10 cellular contexts compared by ENCODE assay signal in the genomic region with DNA sequence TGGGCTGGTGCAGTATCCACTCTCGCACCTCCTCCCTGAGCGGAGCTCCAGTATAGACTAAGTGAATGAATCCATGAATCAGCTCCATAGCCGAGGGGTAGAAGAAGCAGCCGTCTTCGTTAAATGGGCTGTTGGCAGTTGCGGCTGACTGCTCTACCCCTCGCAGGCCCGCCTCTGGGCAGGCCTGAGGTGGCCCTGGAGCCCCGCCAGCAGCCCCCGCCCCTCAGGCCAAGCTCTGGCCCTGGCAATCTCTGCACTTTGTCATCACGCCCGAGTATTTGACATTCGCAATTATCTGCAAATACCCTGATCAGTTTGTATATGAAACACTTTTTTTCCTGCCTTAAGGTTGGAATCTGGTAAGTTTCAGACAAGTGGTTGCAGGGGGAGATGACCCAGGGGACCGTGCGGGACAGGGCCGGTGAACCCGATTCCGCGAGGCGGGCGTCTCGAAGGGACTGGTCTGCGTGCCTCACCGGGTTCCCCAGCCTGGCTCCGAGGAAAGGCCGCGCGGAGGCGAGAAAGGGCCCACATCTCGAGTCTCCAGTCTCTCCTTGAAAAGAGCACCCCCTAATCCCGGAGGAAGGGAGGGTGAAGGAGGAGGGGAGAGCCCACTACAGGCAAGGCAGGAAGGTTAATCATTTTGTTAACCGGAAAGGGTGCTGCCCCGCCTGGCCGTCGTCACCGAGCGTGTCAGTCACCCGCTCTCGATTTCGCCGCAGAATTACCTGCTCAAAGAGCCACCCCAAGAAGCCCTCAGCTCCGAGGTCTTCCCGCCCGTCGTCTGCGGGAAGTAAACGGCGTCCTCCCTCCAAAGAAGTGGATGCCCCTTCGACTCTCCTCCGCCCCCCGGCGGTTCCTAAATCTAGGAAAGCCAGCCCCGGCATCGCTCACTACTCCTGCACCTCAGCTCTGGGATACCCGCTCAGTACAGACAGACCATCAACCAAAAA. TPM values are rescaled to one million over a fixed set of nuclear protein-coding genes. Genes with fewer than 3 reads are reported as not detected.
A peak's percentile ranks its signal among the peaks of the same experiment; 100 is the strongest.
DNase-seq lines count a peak whose midpoint lies in the region; ATAC-seq, FAIRE-seq and TF ChIP-seq lines count a peak whose summit lies in the region.
"Had no signal": no experiment of that assay in that cellular context is flagged by ENCODE, and none has a peak within 500 bp of the region (broad histone marks: within the 10 kb centered on the region; RNA-seq: fewer than 3 reads in every experiment).

No MANE protein-coding gene starts in this region.

- H2AFZ ChIP-seq in H1 (ENCODE audit: low read length), result peak overlapping the region; percentile 54; the same call in 1 of the 2 replicates

- peak overlapping the region; percentile 63; the same call in 1 of the 2 replicates for H2BK12ac ChIP-seq in H1 (ENCODE audit: low read depth, low read length)

- no peak for TF ChIP-seq POLR2A in H1 (IDR thresholded peaks at IDR 0.05; ENCODE audit: control extremely low read depth in 1 of 2, low read depth in 2 of 2, low read length in 2 of 2)

- no peak for TF ChIP-seq CTCF in CD4-positive, alpha-beta T cell (IDR thresholded peaks at IDR 0.05)
- TF ChIP-seq CTCF in H1 (IDR thresholded peaks at IDR 0.05; ENCODE audit: control extremely low read depth in 1 of 3, insufficient read depth in 1 of 3, low read depth in 1 of 3, low read length in 3 of 3), result peak in 2 of 3 experiments; percentile 26 to 31; a peak in 2 of 4 replicates

- no peak overlapping the region for H3K56ac ChIP-seq in H1 (replicated peaks; ENCODE audit: insufficient read length, low read depth, low read length)

- WGBS in HUES64, result 3% methylated on average over 54 of the region's 55 CpGs
- WGBS in H1 (ENCODE audit: extremely low coverage in 1 of 2, insufficient coverage in 1 of 2, insufficient read length in 1 of 2, insufficient replicate concordance in 2 of 2, low coverage in 1 of 2, low lambda C conversion rate in 2 of 2, missing lambda C conversion rate in 1 of 2), 2 experiments, result 3% methylated on average over 54 of the region's 55 CpGs; no CpG with 5 or more reads in 1 of the 2 experiments

- intact Hi-C loops in CD4-positive, alpha-beta T cell (cut with DNase I, micrococcal nuclease), result loop anchor here in 1 of 2 experiments (10.0 kb wide), 2 partner anchors 1674 to 1764 kb away; partner anchors contain the start of gene MARS2

- H2BK15ac ChIP-seq in H1 (ENCODE audit: low read length), result no peak overlapping the region

- peak overlapping the region; percentile 87 to 92 for H3K4me2 ChIP-seq in H1 (ENCODE audit: insufficient read depth in 1 of 2, low read depth in 2 of 2, low read length in 2 of 2)

- H4K91ac ChIP-seq in H1 (replicated peaks; ENCODE audit: insufficient read length, low read length), result no peak overlapping the region

- no peaks in the 10 kb centered on the region for H3K9me3 Mint-ChIP-seq in CD4-positive, alpha-beta T cell

- peaks cover 97% of the 10 kb centered on the region for H3K27me3 Mint-ChIP-seq in CD4-positive, alpha-beta T cell

- H3K36me3 Mint-ChIP-seq in CD4-positive, alpha-beta T cell (ENCODE audit: low read depth), result no peaks in the 10 kb centered on the region

- peaks cover 4 to 5% of the 10 kb centered on the region in 2 experiments for H4K20me1 ChIP-seq in H1 (replicated peaks in 1 of 2; ENCODE audit: control insufficient read depth in 1 of 2, insufficient read depth in 2 of 2, low read length in 2 of 2)

- H4K5ac ChIP-seq in H1 (ENCODE audit: insufficient read length, low read depth, low read length), result no peak overlapping the region

- H2AK5ac ChIP-seq in H1 (ENCODE audit: low read depth, low read length), result no peak overlapping the region

- no peak for ATAC-seq in CD4-positive, alpha-beta T cell (ENCODE audit: poor library complexity)

- H3K4ac ChIP-seq in H1 (replicated peaks; ENCODE audit: insufficient read length, low read depth, low read length), result no peak overlapping the region

- peaks cover 97% of the 10 kb centered on the region for H3K27me3 ChIP-seq in CD4-positive, alpha-beta T cell (ENCODE audit: control insufficient read depth, insufficient read depth, low read length)
- H3K27me3 ChIP-seq in HUES64 (ENCODE audit: insufficient read depth, low read length) (peaks cover 99% of the 10 kb centered on the region), H1 (replicated peaks in 1 of 4; ENCODE audit: control insufficient read depth in 3 of 4, extremely low read depth in 1 of 4, insufficient read depth in 3 of 4, low read length in 3 of 4) (peaks cover 68 to 88% (median 82%) of the 10 kb centered on the region in 4 experiments), mucosa of rectum (ENCODE audit: control insufficient read depth in 2 of 2, insufficient read depth in 2 of 2, low read length in 2 of 2) (peaks cover 33 to 39% of the 10 kb centered on the region in 2 donors)

- H3K4me3 ChIP-seq in HUES64 (ENCODE audit: low read length), result peak overlapping the region; percentile 48
- peak overlapping the region; percentile 33 to 60 (median 44) for H3K4me3 ChIP-seq in H1 (ENCODE audit: extremely low read depth in 1 of 4, insufficient read depth in 2 of 4, low read depth in 3 of 4, low read length in 4 of 4)
- H3K4me3 ChIP-seq in mucosa of rectum (ENCODE audit: low read length in 2 of 2), result peak overlapping the region; percentile 69 to 79

- no peaks in the 10 kb centered on the region for H3K79me1 ChIP-seq in H1 (ENCODE audit: low read depth, low read length)

- no peak overlapping the region for H3K9ac ChIP-seq in HUES64 (ENCODE audit: low read depth, low read length)
- no peak overlapping the region for H3K9ac ChIP-seq in H1 (replicated peaks in 1 of 4; ENCODE audit: extremely low read depth in 1 of 4, low read depth in 3 of 4, low read length in 3 of 4)
- H3K9ac ChIP-seq in mucosa of rectum (ENCODE audit: low read depth in 1 of 2, low read length in 2 of 2), result peak overlapping the region; percentile 88 to 95

- no peak for TF ChIP-seq EP300 in H1 (IDR thresholded peaks at IDR 0.05; ENCODE audit: borderline replicate concordance in 1 of 2, low read depth in 2 of 2, low read length in 2 of 2)

- POLR2A ChIA-PET in CD4-positive, alpha-beta T cell (lab: Charles Lee), result interaction anchor here (1.0 kb wide), 1 partner anchor 10 kb away, joined by 3 read pairs; no protein-coding TSS in a partner anchor
- POLR2A ChIA-PET in H1 (lab: Charles Lee; ENCODE audit: partially characterized antibody), result interaction anchor here (5.9 kb wide), 1 partner anchor 10 kb away, joined by 32 read pairs; the partner anchor contains the start of gene SATB2

- CTCF ChIA-PET in CD4-positive, alpha-beta T cell (lab: Charles Lee), result no interaction called here
- CTCF ChIA-PET in H1 (lab: Charles Lee; ENCODE audit: partially characterized antibody), result interaction anchor here (0.8 to 12.1 kb wide), 11 partner anchors 10 to 1154 kb away, joined by 3 to 298 read pairs (median 4); no protein-coding TSS in a partner anchor

- TF ChIP-seq RAD21 in H1 (IDR thresholded peaks at IDR 0.05 in 1 of 2, conservative IDR thresholded peaks at IDR 0.05 in 1 of 2; ENCODE audit: low read depth in 2 of 2, low read length in 2 of 2), result peak; percentile 14 to 31; a peak in 2 of 4 replicates

- H2BK120ac ChIP-seq in H1 (replicated peaks; ENCODE audit: low read depth, low read length), result no peak overlapping the region

- H3K36me3 ChIP-seq in HUES64 (ENCODE audit: insufficient read depth, low read length), result no peaks in the 10 kb centered on the region
- peaks cover 0 to 5% (median 0%) of the 10 kb centered on the region in 4 experiments; a peak in 1 of 8 replicates for H3K36me3 ChIP-seq in H1 (ENCODE audit: control insufficient read depth in 2 of 4, insufficient read depth in 4 of 4, low read length in 3 of 4)
- no peaks in the 10 kb centered on the region for H3K36me3 ChIP-seq in mucosa of rectum (ENCODE audit: control insufficient read depth in 2 of 2, insufficient read depth in 2 of 2, low read length in 2 of 2)

- peaks cover 8% of the 10 kb centered on the region for H3K9me3 ChIP-seq in CD4-positive, alpha-beta T cell (ENCODE audit: control insufficient read depth, low read length)
- H3K9me3 ChIP-seq in HUES64 (ENCODE audit: insufficient read depth, low read depth, low read length), result no peaks in the 10 kb centered on the region
- H3K9me3 ChIP-seq in H1 (ENCODE audit: insufficient read depth in 2 of 2, low read depth in 1 of 2, low read length in 1 of 2), result no peaks in the 10 kb centered on the region
- H3K9me3 ChIP-seq in mucosa of rectum (ENCODE audit: control insufficient read depth in 2 of 2, low read length in 2 of 2), result no peaks in the 10 kb centered on the region

- no peak overlapping the region for H3K23ac ChIP-seq in H1 (ENCODE audit: insufficient read length)

- no peak overlapping the region; the same call in 1 of the 2 replicates for H3K18ac ChIP-seq in H1 (ENCODE audit: extremely low read depth, low read length)

- H3K4me1 Mint-ChIP-seq in CD4-positive, alpha-beta T cell (ENCODE audit: low read depth), result peaks cover 43% of the 10 kb centered on the region

- H4K8ac ChIP-seq in H1 (ENCODE audit: extremely low read depth, insufficient read depth, low read length), result no peak overlapping the region; the same call in 1 of the 2 replicates

- H3K14ac ChIP-seq in H1 (ENCODE audit: insufficient read length), result no peak overlapping the region

- H3K4me1 ChIP-seq in HUES64 (ENCODE audit: insufficient read depth, low read length) (peaks cover 23% of the 10 kb centered on the region), H1 (replicated peaks in 1 of 4; ENCODE audit: control insufficient read depth in 3 of 4, insufficient read depth in 4 of 4, low read length in 3 of 4) (peaks cover 8 to 43% (median 20%) of the 10 kb centered on the region in 4 experiments), mucosa of rectum (ENCODE audit: control insufficient read depth in 2 of 2, insufficient read depth in 2 of 2, low read length in 2 of 2) (peaks cover 0 to 41% of the 10 kb centered on the region in 2 donors)

- H3K27ac ChIP-seq in CD4-positive, alpha-beta T cell (ENCODE audit: low read depth, low read length), result no peak overlapping the region
- H3K27ac ChIP-seq in HUES64 (ENCODE audit: low read depth, low read length) (no peak overlapping the region), H1 (ENCODE audit: low read depth, low read length) (no peak overlapping the region), mucosa of rectum (ENCODE audit: low read depth in 2 of 2, low read length in 2 of 2) (peak overlapping the region; percentile 91 to 93)

- H2BK20ac ChIP-seq in H1 (ENCODE audit: low read length), result no peak overlapping the region

- no peak overlapping the region for H2BK5ac ChIP-seq in H1 (ENCODE audit: low read depth, low read length)

- H3K27ac Mint-ChIP-seq in CD4-positive, alpha-beta T cell, result no peak overlapping the region

- no peak for DNase-seq in CD4-positive, alpha-beta T cell
- DNase-seq in H1 (ENCODE audit: low read depth in 1 of 2, low spot score in 2 of 2) (peak in 1 of 2 experiments; percentile 74), cortex of kidney (lab: John Stamatoyannopoulos, UW) (no peak), T-helper 9 cell (no peak), AG20443 (ENCODE audit: low spot score) (no peak), NCI-H446 (lab: John Stamatoyannopoulos, UW) (no peak)
- DNase-seq: Calu3, NCI-H1048 had no signal

- H3K23me2 ChIP-seq in H1 (ENCODE audit: low read depth, low read length), result peaks cover 20% of the 10 kb centered on the region; the same call in 1 of the 2 replicates

- FAIRE-seq in H1 (lab: Jason Lieb, UNC), result no peak

- H3K4me3 Mint-ChIP-seq in CD4-positive, alpha-beta T cell, result peak overlapping the region; percentile 69

- no peaks in the 10 kb centered on the region for H3K79me2 ChIP-seq in H1 (ENCODE audit: control insufficient read depth in 1 of 2, insufficient read depth in 2 of 2, low read length in 2 of 2)

RNA-seq across cellular contexts. Expression of gene SATB2, which starts 11.1 kb away (rescaled TPM):
- not detected for total RNA-seq in CD4-positive, alpha-beta T cell
- polyA plus RNA-seq in HUES64 (2013, experiment 1 of 2), result 4.5 TPM
- polyA plus RNA-seq in HUES64 (2013, experiment 2 of 2), result 4.1 TPM
- 5.1 and 5.7 TPM in 2 replicates for total RNA-seq in H1 (2021; fragmentation: NEBNext Ultra II Directional; extraction: Animal tissue kit (Norgen Biotek cat#: 25700))
- 1.3 and 1.4 TPM in 2 replicates for polyA plus RNA-seq in H1 (2011; rRNA removed)
- polyA plus RNA-seq in H1 (2011; cell fraction: cytosol; rRNA removed), result 1.6 TPM
- 4.4 TPM for polyA plus RNA-seq in H1 (2011; cell fraction: nucleus; rRNA removed)
- 1.4 to 3.3 TPM (median 2.1 TPM) in 4 replicates for polyA plus RNA-seq in H1 (2012, experiment 1 of 2)
- 0.41 TPM for polyA plus RNA-seq in H1 (2012, experiment 2 of 2)
- polyA plus RNA-seq in H1 (2013, experiment 1 of 2), result 2.7 TPM
- 2.7 TPM for polyA plus RNA-seq in H1 (2013, experiment 2 of 2)
- 4.3 and 6.1 TPM in 2 replicates for polyA minus RNA-seq in H1 (2011; rRNA and poly(A)+ RNA removed)
- 2.6 TPM for polyA minus RNA-seq in H1 (2011; cell fraction: cytosol; rRNA and poly(A)+ RNA removed)
- 12.3 TPM for polyA minus RNA-seq in H1 (2011; cell fraction: nucleus; rRNA and poly(A)+ RNA removed)

Comparison
In these comparisons a context has a peak if more than half of its experiments do, and no peak if none do; other contexts are left out.
1. H3K27ac ChIP-seq: peak in mucosa of rectum (2 of 2); none in CD4-positive, alpha-beta T cell (single experiment), HUES64 (single experiment) and H1 (single experiment).
2. H3K9ac ChIP-seq: peak in mucosa of rectum (2 of 2); none in HUES64 (single experiment) and H1 (0 of 4).
3. Peak in every context shown above with its lines, with median percentiles within 50 percentile points of each other: H3K4me3 ChIP-seq.